In genomic region chr12:65200007-65200665, GRCh38 we compare ENCODE assay signal across 1 cellular context.
TF ChIP-seq lines count a peak whose summit lies in the region.

No MANE protein-coding gene starts in this region.

TF ChIP-seq in GM12878, 131 proteins besides CTCF, POLR2A, EP300 and RAD21:
- no peak for TF ChIP-seq SRF (IDR thresholded peaks at IDR 0.05; ENCODE audit: low read depth in 2 of 2, low read length in 2 of 2)
- no peak for TF ChIP-seq HDAC2 (IDR thresholded peaks at IDR 0.05)
- TF ChIP-seq, protein P1, sequence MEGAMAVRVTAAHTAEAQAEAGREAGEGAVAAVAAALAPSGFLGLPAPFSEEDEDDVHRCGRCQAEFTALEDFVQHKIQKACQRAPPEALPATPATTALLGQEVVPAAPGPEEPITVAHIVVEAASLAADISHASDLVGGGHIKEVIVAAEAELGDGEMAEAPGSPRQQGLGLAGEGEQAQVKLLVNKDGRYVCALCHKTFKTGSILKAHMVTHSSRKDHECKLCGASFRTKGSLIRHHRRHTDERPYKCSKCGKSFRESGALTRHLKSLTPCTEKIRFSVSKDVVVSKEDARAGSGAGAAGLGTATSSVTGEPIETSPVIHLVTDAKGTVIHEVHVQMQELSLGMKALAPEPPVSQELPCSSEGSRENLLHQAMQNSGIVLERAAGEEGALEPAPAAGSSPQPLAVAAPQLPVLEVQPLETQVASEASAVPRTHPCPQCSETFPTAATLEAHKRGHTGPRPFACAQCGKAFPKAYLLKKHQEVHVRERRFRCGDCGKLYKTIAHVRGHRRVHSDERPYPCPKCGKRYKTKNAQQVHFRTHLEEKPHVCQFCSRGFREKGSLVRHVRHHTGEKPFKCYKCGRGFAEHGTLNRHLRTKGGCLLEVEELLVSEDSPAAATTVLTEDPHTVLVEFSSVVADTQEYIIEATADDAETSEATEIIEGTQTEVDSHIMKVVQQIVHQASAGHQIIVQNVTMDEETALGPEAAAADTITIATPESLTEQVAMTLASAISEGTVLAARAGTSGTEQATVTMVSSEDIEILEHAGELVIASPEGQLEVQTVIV (IDR thresholded peaks at IDR 0.05; ENCODE audit: borderline replicate concordance, partially characterized antibody): no peak
- TF ChIP-seq, protein P2, sequence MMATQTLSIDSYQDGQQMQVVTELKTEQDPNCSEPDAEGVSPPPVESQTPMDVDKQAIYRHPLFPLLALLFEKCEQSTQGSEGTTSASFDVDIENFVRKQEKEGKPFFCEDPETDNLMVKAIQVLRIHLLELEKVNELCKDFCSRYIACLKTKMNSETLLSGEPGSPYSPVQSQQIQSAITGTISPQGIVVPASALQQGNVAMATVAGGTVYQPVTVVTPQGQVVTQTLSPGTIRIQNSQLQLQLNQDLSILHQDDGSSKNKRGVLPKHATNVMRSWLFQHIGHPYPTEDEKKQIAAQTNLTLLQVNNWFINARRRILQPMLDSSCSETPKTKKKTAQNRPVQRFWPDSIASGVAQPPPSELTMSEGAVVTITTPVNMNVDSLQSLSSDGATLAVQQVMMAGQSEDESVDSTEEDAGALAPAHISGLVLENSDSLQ (IDR thresholded peaks at IDR 0.05): peak; percentile 63
- no peak for TF ChIP-seq SMARCA5 (IDR thresholded peaks at IDR 0.05)
